Comparison of ENCODE assay signal across 9 cellular contexts in the genomic region with DNA sequence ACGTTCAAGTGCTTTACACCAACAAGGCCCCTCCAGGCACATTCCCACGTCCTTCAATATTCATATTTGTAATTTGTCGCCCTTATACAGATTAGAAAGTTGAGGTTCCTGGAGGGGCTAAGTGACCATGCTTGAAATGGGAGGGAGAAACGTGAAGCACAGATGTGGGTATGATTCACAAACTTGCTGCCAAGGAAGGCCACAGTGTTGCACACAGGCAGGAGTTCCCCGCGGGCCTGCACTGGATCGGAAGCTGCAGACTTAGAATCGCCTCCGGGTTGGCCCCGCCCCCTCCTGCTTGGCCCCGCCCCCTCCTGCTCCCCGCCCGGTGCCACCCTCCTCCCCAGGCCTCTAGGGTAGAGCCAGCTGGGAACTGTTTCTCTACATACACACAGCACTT. TPM values are rescaled to one million over a fixed set of nuclear protein-coding genes. Genes with fewer than 3 reads are reported as not detected.
A peak's percentile ranks its signal among the peaks of the same experiment; 100 is the strongest.
DNase-seq lines count a peak whose midpoint lies in the region; ATAC-seq and TF ChIP-seq lines count a peak whose summit lies in the region.
"Had no signal": no experiment of that assay in that cellular context is flagged by ENCODE, and none has a peak within 500 bp of the region (broad histone marks: within the 10 kb centered on the region; RNA-seq: fewer than 3 reads in every experiment).

No MANE protein-coding gene starts in this region.

- no peak overlapping the region for H4K8ac ChIP-seq in H9 (replicated peaks; ENCODE audit: insufficient read length, low read depth, low read length)

- H3K27ac Mint-ChIP-seq in H9, result no peak overlapping the region

- H2AFZ ChIP-seq in H9 (ENCODE audit: low read length), result no peak overlapping the region

- no peak overlapping the region for H2BK15ac ChIP-seq in H9 (ENCODE audit: low read depth, low read length)

- H4K5ac ChIP-seq in H9 (ENCODE audit: insufficient read length, low read depth, low read length), result no peak overlapping the region

- H3K9me3 Mint-ChIP-seq in H9, result no peaks in the 10 kb centered on the region

- H2BK5ac ChIP-seq in H9 (ENCODE audit: insufficient read length, low read length), result no peak overlapping the region

- H3K36me3 Mint-ChIP-seq in H9 (ENCODE audit: insufficient read depth in 1 of 3, low read depth in 3 of 3), result no peaks in the 10 kb centered on the region

- no CpG with 5 or more reads among the region's 13 CpGs for WGBS in H9 (ENCODE audit: extremely low coverage, insufficient read length, low lambda C conversion rate)

- H3K4me2 ChIP-seq in H9 (ENCODE audit: insufficient read depth, insufficient read length, low read length), result no peak overlapping the region

- H2BK12ac ChIP-seq in H9 (ENCODE audit: insufficient read length, low read depth, low read length), result no peak overlapping the region

- H4K20me1 ChIP-seq in H9 (ENCODE audit: control insufficient read depth, insufficient read depth, insufficient read length), result no peaks in the 10 kb centered on the region

- no peak overlapping the region for H4K91ac ChIP-seq in H9 (ENCODE audit: insufficient read length, low read depth, low read length)

- H3K79me1 ChIP-seq in H9 (ENCODE audit: insufficient read depth, low read depth, low read length, poor library complexity, severe bottlenecking), result no peaks in the 10 kb centered on the region

- no peaks in the 10 kb centered on the region for H3K9me3 ChIP-seq in H9 (ENCODE audit: control insufficient read depth, low read depth, low read length)

- H3K4me1 Mint-ChIP-seq in H9, result peaks cover 15 to 24% of the 10 kb centered on the region in 2 experiments; a peak in 3 of 4 replicates

- H2BK20ac ChIP-seq in H9 (ENCODE audit: low read depth, low read length, poor library complexity, severe bottlenecking), result no peak overlapping the region

- DNase-seq in H9 (peak; percentile 64), UCSD-AML1 (lab: John Stamatoyannopoulos, UW; ENCODE audit: unreplicated experiment) (peak; percentile 41), left ventricle myocardium superior (peak; percentile 75), skeletal muscle cell (ENCODE audit: low read depth) (peak; percentile 60), NCI-H2227 treated with DMSO at 0.1 percent for 48 hours (lab: John Stamatoyannopoulos, UW) (no peak), NAMALWA (ENCODE audit: low spot score) (no peak)

- no peak for TF ChIP-seq CTCF in H9 (conservative IDR thresholded peaks at IDR 0.05)

- H3K18ac ChIP-seq in H9 (ENCODE audit: insufficient read length, low read depth, low read length), result no peak overlapping the region

- peaks cover 2% of the 10 kb centered on the region for H3K23me2 ChIP-seq in H9 (ENCODE audit: insufficient read length, low read depth, low read length, poor library complexity, severe bottlenecking)

- H3K4me1 ChIP-seq in H9 (ENCODE audit: insufficient read depth, low read length), result peaks cover 5% of the 10 kb centered on the region; the same call in 1 of the 2 replicates

- no peak overlapping the region for H3K23ac ChIP-seq in H9 (ENCODE audit: insufficient read length, low read depth, low read length)

- intact Hi-C loops in left ventricle myocardium superior (cut with micrococcal nuclease), result no loop called here

- peak; percentile 67 for ATAC-seq in left ventricle myocardium superior
- no peak for ATAC-seq in HG02870 (IDR thresholded peaks at IDR 0.05; ENCODE audit: unreplicated experiment)
- no peak for ATAC-seq in GM18861 (IDR thresholded peaks at IDR 0.05; ENCODE audit: unreplicated experiment)
- ATAC-seq: GM12878 had no signal

- H3K56ac ChIP-seq in H9 (ENCODE audit: insufficient read length, low read depth, low read length), result no peak overlapping the region

- no peak overlapping the region for H3K27ac ChIP-seq in H9 (ENCODE audit: insufficient read length, low read depth, low read length)

- H3T11ph ChIP-seq in H9 (ENCODE audit: low read length), result no peak overlapping the region

- no peak overlapping the region for H3K4me3 ChIP-seq in skeletal muscle cell (ENCODE audit: low read depth, low read length)
- H3K4me3 ChIP-seq: GM12878 had no signal

- H2BK120ac ChIP-seq in H9 (ENCODE audit: low read depth, low read length, poor library complexity, severe bottlenecking), result no peak overlapping the region

- H3K27me3 ChIP-seq in H9 (ENCODE audit: insufficient read depth, low read length), result no peaks in the 10 kb centered on the region

- no peak overlapping the region for H3K4ac ChIP-seq in H9 (ENCODE audit: low read depth, low read length)

- H3K27me3 Mint-ChIP-seq in H9 (ENCODE audit: low read depth), result peaks cover 1% of the 10 kb centered on the region

- no peak overlapping the region for H3K9ac ChIP-seq in H9 (ENCODE audit: extremely low read depth, insufficient read length, low read length)

- H2AK5ac ChIP-seq in H9 (ENCODE audit: insufficient read length, low read length), result no peak overlapping the region

- H3K4me3 Mint-ChIP-seq in H9, result no peak overlapping the region

- no peak overlapping the region for H3K14ac ChIP-seq in H9 (ENCODE audit: insufficient read depth, low read length)

- no peaks in the 10 kb centered on the region for H3K79me2 ChIP-seq in H9 (ENCODE audit: insufficient read depth, low read length)

RNA-seq across cellular contexts. Expression of a gene that starts 58.2 kb away (rescaled TPM):
- 176 TPM in 2 replicates for total RNA-seq in H9 (2021)
- 502 TPM for total RNA-seq in left ventricle myocardium superior

Comparison
In these comparisons a context has a peak if more than half of its experiments do, and no peak if none do; other contexts are left out.
1. DNase-seq: peak in H9 (single experiment), UCSD-AML1 (single experiment), left ventricle myocardium superior (single experiment) and skeletal muscle cell (single experiment); none in NCI-H2227 treated with DMSO at 0.1 percent for 48 hours (single experiment) and NAMALWA (single experiment).